8 cellular contexts compared by ENCODE assay signal in genomic region chr7:120951309-120951706, GRCh38. TPM values are rescaled to one million over a fixed set of nuclear protein-coding genes. Genes with fewer than 3 reads are reported as not detected.
DNase-seq lines count a peak whose midpoint lies in the region; ATAC-seq and TF ChIP-seq lines count a peak whose summit lies in the region.

No MANE protein-coding gene starts in this region.

- no peaks in the 10 kb centered on the region for H4K20me1 ChIP-seq in SU-DHL-6 (ENCODE audit: low read depth, low read length)

- peak overlapping the region; percentile 83 for H3K9ac ChIP-seq in SU-DHL-6 (ENCODE audit: low read length)

- DNase-seq in GM06990 (ENCODE audit: extremely low read depth, insufficient read length) (no peak), fibroblast of mammary gland (ENCODE audit: low read depth) (no peak), psoas muscle (no peak), superior temporal gyrus (ENCODE audit: extremely low spot score) (no peak), GF-D8 (lab: John Stamatoyannopoulos, UW) (no peak)

- H3K4me1 ChIP-seq in psoas muscle: peaks cover 19% of the 10 kb centered on the region

- intact Hi-C loops in psoas muscle (cut with DNase I): loop anchor here in 1 of 2 donors (5.0 kb wide), 1 partner anchor 36 kb away; the partner anchor contains the start of gene CPED1

- H3F3A ChIP-seq in SU-DHL-6 (ENCODE audit: insufficient read depth): 0 out of 2 replicates have a peak, but pooled peaks cover 3% of the 10 kb centered on the region

- WGBS in psoas muscle, 3 donors: 3 to 10% (median 3%) methylated on average over 8 of the region's 8 CpGs

- peak overlapping the region; percentile 93 for H3K4me3 ChIP-seq in GM06990 (replicated peaks; ENCODE audit: low read depth, low read length)
- H3K4me3 ChIP-seq in SU-DHL-6 (ENCODE audit: insufficient read depth, low read length, poor library complexity, severe bottlenecking): peak overlapping the region; percentile 94
- H3K4me3 ChIP-seq in fibroblast of mammary gland (ENCODE audit: control insufficient read depth, low read depth, low read length): peak overlapping the region; percentile 91
- peak overlapping the region; percentile 73 for H3K4me3 ChIP-seq in psoas muscle

- H3K27me3 ChIP-seq in GM06990 (replicated peaks; ENCODE audit: control insufficient read depth, insufficient read depth, low read length) (no peaks in the 10 kb centered on the region), SU-DHL-6 (ENCODE audit: low read length) (no peaks in the 10 kb centered on the region), psoas muscle (ENCODE audit: insufficient read depth in 3 of 3, low read length in 2 of 3) (no peaks in the 10 kb centered on the region)

- H3K9me2 ChIP-seq in SU-DHL-6 (replicated peaks; ENCODE audit: insufficient read depth, low read length): no peaks in the 10 kb centered on the region

- no peaks in the 10 kb centered on the region; the same call in 1 of the 2 replicates for H3K36me3 ChIP-seq in GM06990 (ENCODE audit: control insufficient read depth, insufficient read depth, low read length)
- peaks cover 33% of the 10 kb centered on the region for H3K36me3 ChIP-seq in SU-DHL-6 (ENCODE audit: low read length)
- H3K36me3 ChIP-seq in psoas muscle (ENCODE audit: insufficient read depth in 1 of 2, low read depth in 1 of 2): peaks cover 0 to 46% of the 10 kb centered on the region in 2 donors

- peaks cover 21% of the 10 kb centered on the region for H3K79me2 ChIP-seq in SU-DHL-6 (ENCODE audit: insufficient read depth, low read length)

- H3K4me2 ChIP-seq in SU-DHL-6 (ENCODE audit: low read depth, low read length, poor library complexity, severe bottlenecking): peak overlapping the region; percentile 87

- H3K27ac ChIP-seq in SU-DHL-6 (ENCODE audit: low read depth, low read length): peak overlapping the region; percentile 88
- H3K27ac ChIP-seq in psoas muscle: peak overlapping the region; percentile 91

- no peaks in the 10 kb centered on the region for H3K9me3 ChIP-seq in SU-DHL-6 (ENCODE audit: insufficient read depth, low read length)
- no peaks in the 10 kb centered on the region for H3K9me3 ChIP-seq in psoas muscle

- ATAC-seq in psoas muscle: no peak
- no peak for ATAC-seq in HG02678 (IDR thresholded peaks at IDR 0.05; ENCODE audit: unreplicated experiment)
- no peak for ATAC-seq in GM21529 (IDR thresholded peaks at IDR 0.05; ENCODE audit: unreplicated experiment)

- H2AFZ ChIP-seq in SU-DHL-6 (ENCODE audit: low read depth, low read length, severe bottlenecking): peak overlapping the region; percentile 49

- no peak for TF ChIP-seq CTCF in GM06990 (IDR thresholded peaks at IDR 0.05; ENCODE audit: insufficient read depth, low read length, poor library complexity, severe bottlenecking)
- no peak for TF ChIP-seq CTCF in SU-DHL-6 (IDR thresholded peaks at IDR 0.05; ENCODE audit: insufficient read depth, low read length, poor library complexity, severe bottlenecking)
- TF ChIP-seq CTCF in fibroblast of mammary gland (conservative IDR thresholded peaks at IDR 0.05; ENCODE audit: control insufficient read depth, insufficient read depth, low read depth, low read length): no peak
- TF ChIP-seq CTCF in psoas muscle (IDR thresholded peaks at IDR 0.05): no peak

RNA-seq across cellular contexts. Expression of gene ING3, which starts 0.7 kb away (rescaled TPM):
- 10 to 100 TPM in 1 of 4 donors, 1 to 10 TPM in 3; 7.1 to 10.1 (median 9.6) TPM for total RNA-seq in psoas muscle
- polyA plus RNA-seq in psoas muscle: 1 to 10 TPM; 5.5 to 8.3 (median 6.2) TPM

RNA-seq across cellular contexts. Expression of gene CPED1, which starts 37.2 kb away (rescaled TPM):
- 10 to 100 TPM; 12.0 to 39.2 (median 23.1) TPM for total RNA-seq in psoas muscle
- 10 to 100 TPM in 1 of 3 donors, 1 to 10 TPM in 1, under 1 TPM in 1; 0.90 to 11.7 (median 4.9) TPM for polyA plus RNA-seq in psoas muscle
